In genomic region chr3:65401359-65401810, GRCh38 we compare ENCODE assay signal across 19 cellular contexts.
DNase-seq lines count a peak whose midpoint lies in the region; ATAC-seq lines count a peak whose summit lies in the region.
"Had no signal": no experiment of that assay in that cellular context is flagged by ENCODE, and none has a peak within 500 bp of the region (broad histone marks: within the 10 kb centered on the region; RNA-seq: fewer than 3 reads in every experiment).

No MANE protein-coding gene starts in this region.

- no peaks in the 10 kb centered on the region for H3K4me1 Mint-ChIP-seq in activated CD4-positive, alpha-beta T cell treated with anti-CD3 and anti-CD28 coated beads for 36 hours
- no peaks in the 10 kb centered on the region for H3K4me1 Mint-ChIP-seq in activated T-helper 1 cell treated with anti-CD3 and anti-CD28 coated beads, Interleukin-12 subunit alpha, Interleukin-12 subunit beta, Interleukin-2, Interleukin-4 antibody, amounts not matched to agents 30 ng/mL and 10 ng/mL and 1 ng/mL, durations not matched to agents 14 hours and 24 hours and 36 hours (ENCODE audit: low read depth)
- H3K4me1 Mint-ChIP-seq: IgD-negative memory B cell had no signal

- H3K27ac ChIP-seq in iPS-18a (ENCODE audit: low read length) = no peak overlapping the region
- H3K27ac ChIP-seq in neuronal stem cell (replicated peaks; ENCODE audit: low read length) = peak overlapping the region; percentile 21
- H3K27ac ChIP-seq: BLaER1 had no signal

- no peak for ATAC-seq in activated CD4-positive, alpha-beta T cell treated with anti-CD3 and anti-CD28 coated beads for 36 hours
- ATAC-seq in GM19463 (IDR thresholded peaks at IDR 0.05; ENCODE audit: unreplicated experiment) = no peak
- ATAC-seq: HCT116; left cardiac atrium; Right ventricle myocardium inferior; stimulated activated naive CD8-positive, alpha-beta T cell treated with anti-CD3 and anti-CD28 coated beads, Interleukin-15, Interleukin-2, amounts not matched to agents 100 U/mL and 50 U/mL, for 24 hours had no signal

- no peak overlapping the region for H2BK15ac ChIP-seq in neuronal stem cell (ENCODE audit: low read length)

- no peak overlapping the region for H4K8ac ChIP-seq in neuronal stem cell (ENCODE audit: low read depth, low read length)

- peaks cover 4% of the 10 kb centered on the region for H3K9me3 Mint-ChIP-seq in activated CD4-positive, alpha-beta T cell treated with anti-CD3 and anti-CD28 coated beads for 36 hours (ENCODE audit: low read depth)
- H3K9me3 Mint-ChIP-seq in activated T-helper 1 cell treated with anti-CD3 and anti-CD28 coated beads, Interleukin-12 subunit alpha, Interleukin-12 subunit beta, Interleukin-2, Interleukin-4 antibody, amounts not matched to agents 30 ng/mL and 10 ng/mL and 1 ng/mL, durations not matched to agents 14 hours and 24 hours and 36 hours = peaks cover 4% of the 10 kb centered on the region

- no peaks in the 10 kb centered on the region for H3K79me1 ChIP-seq in neuronal stem cell (ENCODE audit: low read depth, low read length)

- H3K23ac ChIP-seq in neuronal stem cell (ENCODE audit: low read depth, low read length, poor library complexity) = no peak overlapping the region

- POLR2A ChIA-PET in activated CD4-positive, alpha-beta T cell treated with anti-CD3 and anti-CD28 coated beads for 36 hours (lab: Charles Lee) = no interaction called here

- H3K4me3 ChIP-seq in iPS-18a (ENCODE audit: low read length) = peak overlapping the region; percentile 50
- H3K4me3 ChIP-seq in neuronal stem cell (ENCODE audit: low read length in 2 of 2) = no peak overlapping the region
- H3K4me3 ChIP-seq: BLaER1 had no signal

- H3K4me3 Mint-ChIP-seq in activated CD4-positive, alpha-beta T cell treated with anti-CD3 and anti-CD28 coated beads for 36 hours = no peak overlapping the region
- no peak overlapping the region for H3K4me3 Mint-ChIP-seq in activated T-helper 1 cell treated with anti-CD3 and anti-CD28 coated beads, Interleukin-12 subunit alpha, Interleukin-12 subunit beta, Interleukin-2, Interleukin-4 antibody, amounts not matched to agents 30 ng/mL and 10 ng/mL and 1 ng/mL, durations not matched to agents 14 hours and 24 hours and 36 hours
- H3K4me3 Mint-ChIP-seq: IgD-negative memory B cell had no signal

- H3K14ac ChIP-seq in neuronal stem cell (ENCODE audit: low read length) = no peak overlapping the region

- H3K36me3 ChIP-seq in iPS-18a (ENCODE audit: control insufficient read depth, low read depth, low read length) (no peaks in the 10 kb centered on the region), neuronal stem cell (replicated peaks in 1 of 2; ENCODE audit: control insufficient read depth in 2 of 2, insufficient read depth in 2 of 2, low read length in 2 of 2) (peaks cover 3 to 10% of the 10 kb centered on the region in 2 donors)

- no peak overlapping the region for H2AFZ ChIP-seq in neuronal stem cell (ENCODE audit: low read length)

- H3K4me2 ChIP-seq in neuronal stem cell (ENCODE audit: insufficient read depth, low read length, poor library complexity, severe bottlenecking) = peak overlapping the region; percentile 40
- H3K4me2 ChIP-seq: BLaER1 had no signal

- H3K4ac ChIP-seq in neuronal stem cell (ENCODE audit: low read length) = no peak overlapping the region

- H3K4me1 ChIP-seq in iPS-18a (ENCODE audit: control insufficient read depth, low read depth, low read length) (peaks cover 41% of the 10 kb centered on the region), neuronal stem cell (ENCODE audit: control insufficient read depth in 2 of 2, insufficient read depth in 1 of 2, low read depth in 1 of 2, low read length in 2 of 2) (peaks cover 22 to 26% of the 10 kb centered on the region in 2 donors)

- no peak overlapping the region for H2AK5ac ChIP-seq in neuronal stem cell (ENCODE audit: low read depth, low read length)

- intact Hi-C loops in activated CD4-positive, alpha-beta T cell treated with anti-CD3 and anti-CD28 coated beads for 36 hours (cut with DNase I, micrococcal nuclease) = no loop called here
- intact Hi-C loops in activated T-helper 1 cell treated with anti-CD3 and anti-CD28 coated beads, Interleukin-12 subunit alpha, Interleukin-12 subunit beta, Interleukin-2, Interleukin-4 antibody, amounts not matched to agents 30 ng/mL and 10 ng/mL and 1 ng/mL, durations not matched to agents 14 hours and 24 hours and 36 hours (cut with micrococcal nuclease) = no loop called here

- WGBS in neuronal stem cell (ENCODE audit: extremely low coverage in 2 of 2, insufficient read length in 2 of 2, insufficient replicate concordance in 1 of 2), 2 donors = no CpG with 5 or more reads among the region's 5 CpGs

- H2BK120ac ChIP-seq in neuronal stem cell (ENCODE audit: low read depth, low read length) = no peak overlapping the region

- no peak overlapping the region for H3K27ac Mint-ChIP-seq in activated CD4-positive, alpha-beta T cell treated with anti-CD3 and anti-CD28 coated beads for 36 hours
- H3K27ac Mint-ChIP-seq in activated T-helper 1 cell treated with anti-CD3 and anti-CD28 coated beads, Interleukin-12 subunit alpha, Interleukin-12 subunit beta, Interleukin-2, Interleukin-4 antibody, amounts not matched to agents 30 ng/mL and 10 ng/mL and 1 ng/mL, durations not matched to agents 14 hours and 24 hours and 36 hours = no peak overlapping the region
- H3K27ac Mint-ChIP-seq: IgD-negative memory B cell had no signal

- H3K36me3 Mint-ChIP-seq in activated CD4-positive, alpha-beta T cell treated with anti-CD3 and anti-CD28 coated beads for 36 hours (ENCODE audit: low read depth) = no peaks in the 10 kb centered on the region
- H3K36me3 Mint-ChIP-seq in activated T-helper 1 cell treated with anti-CD3 and anti-CD28 coated beads, Interleukin-12 subunit alpha, Interleukin-12 subunit beta, Interleukin-2, Interleukin-4 antibody, amounts not matched to agents 30 ng/mL and 10 ng/mL and 1 ng/mL, durations not matched to agents 14 hours and 24 hours and 36 hours (ENCODE audit: low read depth) = no peaks in the 10 kb centered on the region
- H3K36me3 Mint-ChIP-seq: IgD-negative memory B cell had no signal

- CTCF ChIA-PET in activated CD4-positive, alpha-beta T cell treated with anti-CD3 and anti-CD28 coated beads for 36 hours (lab: Charles Lee) = no interaction called here

- H3K18ac ChIP-seq in neuronal stem cell (ENCODE audit: low read length) = no peak overlapping the region

- no peak overlapping the region for H4K91ac ChIP-seq in neuronal stem cell (ENCODE audit: low read depth, low read length, poor library complexity)

- H3K27me3 ChIP-seq in iPS-18a (ENCODE audit: control insufficient read depth, insufficient read depth, low read length) (no peaks in the 10 kb centered on the region), neuronal stem cell (ENCODE audit: control insufficient read depth in 3 of 3, insufficient read depth in 3 of 3, low read depth in 1 of 3, low read length in 3 of 3) (no peaks in the 10 kb centered on the region)
- H3K27me3 ChIP-seq: BLaER1 had no signal

- H2BK12ac ChIP-seq in neuronal stem cell (ENCODE audit: low read length) = no peak overlapping the region

- H3K9ac ChIP-seq in iPS-18a (ENCODE audit: low read length) (no peak overlapping the region), neuronal stem cell (ENCODE audit: low read depth, low read length, poor library complexity) (no peak overlapping the region)
- H3K9ac ChIP-seq: BLaER1 had no signal

- H2BK5ac ChIP-seq in neuronal stem cell (ENCODE audit: low read length) = no peak overlapping the region

- DNase-seq in G401 (ENCODE audit: low spot score) (peak; percentile 23), cerebellar cortex (ENCODE audit: low spot score) (peak; percentile 11), neuronal stem cell (ENCODE audit: low spot score) (no peak)
- no peak for DNase-seq in stimulated activated CD4-positive, alpha-beta T cell treated with anti-CD3 and anti-CD28 coated beads, Interleukin-4, amount 100 ng/mL, for 4 hours
- DNase-seq in activated CD4-positive, alpha-beta T cell treated with anti-CD3 and anti-CD28 coated beads for 36 hours = no peak
- no peak for DNase-seq in activated T-helper 1 cell treated with anti-CD3 and anti-CD28 coated beads, Interleukin-12 subunit alpha, Interleukin-12 subunit beta, Interleukin-2, Interleukin-4 antibody, amounts not matched to agents 30 ng/mL and 10 ng/mL and 1 ng/mL, durations not matched to agents 14 hours and 24 hours and 36 hours (ENCODE audit: low spot score)
- DNase-seq: activated naive CD4-positive, alpha-beta T cell; left cardiac atrium; NCI-H1417 treated with DMSO at 0.1 percent for 48 hours; NCI-H2171; occipital lobe; stimulated activated naive CD8-positive, alpha-beta T cell treated with anti-CD3 and anti-CD28 coated beads, Interleukin-15, Interleukin-2, amounts not matched to agents 100 U/mL and 50 U/mL, for 24 hours; trophoblast cell had no signal

- H3K9me3 ChIP-seq in iPS-18a (ENCODE audit: control insufficient read depth, low read depth, low read length) (no peaks in the 10 kb centered on the region), neuronal stem cell (replicated peaks in 1 of 2; ENCODE audit: control insufficient read depth in 2 of 2, insufficient read depth in 1 of 2, low read depth in 1 of 2, low read length in 2 of 2) (no peaks in the 10 kb centered on the region)
- H3K9me3 ChIP-seq: BLaER1 had no signal

- H3K27me3 Mint-ChIP-seq in activated CD4-positive, alpha-beta T cell treated with anti-CD3 and anti-CD28 coated beads for 36 hours = no peaks in the 10 kb centered on the region
- H3K27me3 Mint-ChIP-seq in activated T-helper 1 cell treated with anti-CD3 and anti-CD28 coated beads, Interleukin-12 subunit alpha, Interleukin-12 subunit beta, Interleukin-2, Interleukin-4 antibody, amounts not matched to agents 30 ng/mL and 10 ng/mL and 1 ng/mL, durations not matched to agents 14 hours and 24 hours and 36 hours (ENCODE audit: insufficient read depth) = no peaks in the 10 kb centered on the region
- H3K27me3 Mint-ChIP-seq: IgD-negative memory B cell had no signal

- in situ Hi-C loops in G401 (cut with HindIII; ENCODE audit: low sequenced_read_pairs) = no loop called here

Comparison
In these comparisons a context has a peak if more than half of its experiments do, and no peak if none do; other contexts are left out.
1. DNase-seq: peak in G401 (single experiment) and cerebellar cortex (single experiment); none in neuronal stem cell (single experiment), stimulated activated CD4-positive, alpha-beta T cell treated with anti-CD3 and anti-CD28 coated beads, Interleukin-4, amount 100 ng/mL, for 4 hours (0 of 2), activated CD4-positive, alpha-beta T cell treated with anti-CD3 and anti-CD28 coated beads for 36 hours (single experiment) and activated T-helper 1 cell treated with anti-CD3 and anti-CD28 coated beads, Interleukin-12 subunit alpha, Interleukin-12 subunit beta, Interleukin-2, Interleukin-4 antibody, amounts not matched to agents 30 ng/mL and 10 ng/mL and 1 ng/mL, durations not matched to agents 14 hours and 24 hours and 36 hours (single experiment).